In the genomic region with DNA sequence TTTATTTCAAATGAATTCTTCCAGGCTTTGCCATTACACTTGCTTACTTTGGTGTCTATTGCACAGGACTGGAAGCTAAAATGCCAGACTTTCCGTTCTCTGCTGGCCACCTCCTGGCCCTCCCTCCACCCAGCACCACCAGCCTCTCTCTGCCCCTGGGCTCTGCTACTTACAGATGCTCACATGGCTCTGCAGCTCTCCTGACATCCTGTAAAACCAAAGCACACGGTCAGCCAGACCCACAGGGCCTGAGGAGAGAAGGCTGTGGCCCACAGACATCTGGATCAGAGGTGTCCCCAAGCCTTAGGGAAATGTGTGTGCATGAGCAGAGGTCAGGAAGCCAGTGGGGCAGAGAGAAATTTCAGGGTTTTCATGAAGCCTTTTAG, we compare ENCODE assay signal across 20 cellular contexts. TPM values are rescaled to one million over a fixed set of nuclear protein-coding genes. Genes with fewer than 3 reads are reported as not detected.
DNase-seq lines count a peak whose midpoint lies in the region; ATAC-seq and TF ChIP-seq lines count a peak whose summit lies in the region.
"Had no signal": no experiment of that assay in that cellular context is flagged by ENCODE, and none has a peak within 500 bp of the region (broad histone marks: within the 10 kb centered on the region; RNA-seq: fewer than 3 reads in every experiment).

No MANE protein-coding gene starts in this region.

- POLR2A ChIA-PET in CD4-positive, alpha-beta T cell (lab: Charles Lee): interaction anchor here (0.8 to 2.8 kb wide), 9 partner anchors 10 to 106 kb away, joined by 3 to 17 read pairs (median 8); no protein-coding TSS in a partner anchor
- POLR2A ChIA-PET in activated CD4-positive, alpha-beta memory T cell treated with anti-CD3 and anti-CD28 coated beads, Interleukin-2, amount 10 ng/mL, durations not matched to agents 7 days and 5 days (lab: Charles Lee): interaction anchor here (1.4 kb wide), 1 partner anchor 11 kb away, joined by 4 read pairs; the partner anchor contains the start of gene KRT1

- H3K36me3 ChIP-seq in MG63: no peaks in the 10 kb centered on the region
- H3K36me3 ChIP-seq: brain microvascular endothelial cell, prostate gland, thoracic aorta, WERI-Rb-1 had no signal

- no peaks in the 10 kb centered on the region for H3K27me3 ChIP-seq in CD4-positive, alpha-beta T cell (ENCODE audit: control insufficient read depth, insufficient read depth, low read length)
- peaks cover 5% of the 10 kb centered on the region; the same call in 1 of the 2 replicates for H3K27me3 ChIP-seq in MG63

- H3K27me3 Mint-ChIP-seq in CD4-positive, alpha-beta T cell: no peaks in the 10 kb centered on the region
- peaks cover 21% of the 10 kb centered on the region for H3K27me3 Mint-ChIP-seq in activated T-helper 17 cell treated with anti-CD3 and anti-CD28 coated beads, Interleukin-2, amount 50 U/mL, for 72 hours
- peaks cover 0 to 22% of the 10 kb centered on the region in 2 donors for H3K27me3 Mint-ChIP-seq in natural killer cell (ENCODE audit: low read depth in 2 of 2)
- peaks cover 56% of the 10 kb centered on the region for H3K27me3 Mint-ChIP-seq in activated CD4-positive, alpha-beta memory T cell treated with anti-CD3 and anti-CD28 coated beads, Interleukin-2, amount 10 ng/mL, durations not matched to agents 7 days and 5 days

- DNase-seq in NCI-H1417 (lab: John Stamatoyannopoulos, UW) (peak in 2 of 3 experiments; percentile 46 to 70), NCI-H1417 treated with DMSO at 0.1 percent for 48 hours (lab: John Stamatoyannopoulos, UW) (no peak), natural killer cell (no peak), MG63 (no peak), coronary artery (ENCODE audit: low spot score) (no peak)
- no peak for DNase-seq in CD4-positive, alpha-beta T cell
- no peak for DNase-seq in activated CD4-positive, alpha-beta memory T cell treated with anti-CD3 and anti-CD28 coated beads, Interleukin-2, amount 10 ng/mL, durations not matched to agents 7 days and 5 days
- DNase-seq: brain microvascular endothelial cell, left ventricle myocardium superior, NCI-H2171, small intestine, WERI-Rb-1 had no signal

- no peak for TF ChIP-seq CTCF in CD4-positive, alpha-beta T cell (IDR thresholded peaks at IDR 0.05)
- TF ChIP-seq CTCF in natural killer cell (IDR thresholded peaks at IDR 0.05) (no peak), coronary artery (IDR thresholded peaks at IDR 0.05) (no peak)

- intact Hi-C loops in CD4-positive, alpha-beta T cell (cut with DNase I, micrococcal nuclease): loop anchor here (2.0 to 5.0 kb wide), 4 partner anchors 47 to 79 kb away; no protein-coding TSS in a partner anchor
- intact Hi-C loops in natural killer cell (cut with micrococcal nuclease): no loop called here

- H3K4me3 ChIP-seq in MG63 (no peak overlapping the region), coronary artery (no peak overlapping the region)

- peak overlapping the region; percentile 87 for H3K27ac Mint-ChIP-seq in CD4-positive, alpha-beta T cell
- H3K27ac Mint-ChIP-seq in activated T-helper 17 cell treated with anti-CD3 and anti-CD28 coated beads, Interleukin-2, amount 50 U/mL, for 72 hours: peak overlapping the region; percentile 1
- H3K27ac Mint-ChIP-seq in natural killer cell: peak overlapping the region in 1 of 2 donors; percentile 63
- H3K27ac Mint-ChIP-seq in activated CD4-positive, alpha-beta memory T cell treated with anti-CD3 and anti-CD28 coated beads, Interleukin-2, amount 10 ng/mL, durations not matched to agents 7 days and 5 days: no peak overlapping the region

- peaks cover 61% of the 10 kb centered on the region for H3K4me1 Mint-ChIP-seq in CD4-positive, alpha-beta T cell (ENCODE audit: low read depth)
- H3K4me1 Mint-ChIP-seq in activated T-helper 17 cell treated with anti-CD3 and anti-CD28 coated beads, Interleukin-2, amount 50 U/mL, for 72 hours: peaks cover 16% of the 10 kb centered on the region
- H3K4me1 Mint-ChIP-seq in natural killer cell: peaks cover 39 to 53% of the 10 kb centered on the region in 2 donors
- H3K4me1 Mint-ChIP-seq in activated CD4-positive, alpha-beta memory T cell treated with anti-CD3 and anti-CD28 coated beads, Interleukin-2, amount 10 ng/mL, durations not matched to agents 7 days and 5 days: peaks cover 11% of the 10 kb centered on the region

- no peaks in the 10 kb centered on the region for H3K9me3 Mint-ChIP-seq in CD4-positive, alpha-beta T cell
- H3K9me3 Mint-ChIP-seq in activated T-helper 17 cell treated with anti-CD3 and anti-CD28 coated beads, Interleukin-2, amount 50 U/mL, for 72 hours: no peaks in the 10 kb centered on the region
- H3K9me3 Mint-ChIP-seq in natural killer cell: no peaks in the 10 kb centered on the region
- no peaks in the 10 kb centered on the region for H3K9me3 Mint-ChIP-seq in activated CD4-positive, alpha-beta memory T cell treated with anti-CD3 and anti-CD28 coated beads, Interleukin-2, amount 10 ng/mL, durations not matched to agents 7 days and 5 days

- H3K4me3 Mint-ChIP-seq in CD4-positive, alpha-beta T cell: peak overlapping the region; percentile 83
- H3K4me3 Mint-ChIP-seq in activated T-helper 17 cell treated with anti-CD3 and anti-CD28 coated beads, Interleukin-2, amount 50 U/mL, for 72 hours: peak overlapping the region; percentile 70
- H3K4me3 Mint-ChIP-seq in natural killer cell: peak overlapping the region; percentile 90
- H3K4me3 Mint-ChIP-seq in activated CD4-positive, alpha-beta memory T cell treated with anti-CD3 and anti-CD28 coated beads, Interleukin-2, amount 10 ng/mL, durations not matched to agents 7 days and 5 days: no peak overlapping the region

- no peaks in the 10 kb centered on the region for H3K36me3 Mint-ChIP-seq in CD4-positive, alpha-beta T cell (ENCODE audit: low read depth)
- H3K36me3 Mint-ChIP-seq in activated T-helper 17 cell treated with anti-CD3 and anti-CD28 coated beads, Interleukin-2, amount 50 U/mL, for 72 hours (ENCODE audit: low read depth): no peaks in the 10 kb centered on the region
- H3K36me3 Mint-ChIP-seq in natural killer cell: no peaks in the 10 kb centered on the region
- no peaks in the 10 kb centered on the region for H3K36me3 Mint-ChIP-seq in activated CD4-positive, alpha-beta memory T cell treated with anti-CD3 and anti-CD28 coated beads, Interleukin-2, amount 10 ng/mL, durations not matched to agents 7 days and 5 days (ENCODE audit: low read depth)

- H3K27ac ChIP-seq in CD4-positive, alpha-beta T cell (ENCODE audit: low read depth, low read length): no peak overlapping the region
- no peak overlapping the region for H3K27ac ChIP-seq in coronary artery
- H3K27ac ChIP-seq: 22Rv1, brain microvascular endothelial cell, KMS-11, prostate gland, thoracic aorta, WERI-Rb-1 had no signal

- CTCF ChIA-PET in CD4-positive, alpha-beta T cell (lab: Charles Lee): interaction anchor here (1.6 kb wide), 1 partner anchor 106 kb away, joined by 4 read pairs; no protein-coding TSS in a partner anchor
- CTCF ChIA-PET in activated CD4-positive, alpha-beta memory T cell treated with anti-CD3 and anti-CD28 coated beads, Interleukin-2, amount 10 ng/mL, durations not matched to agents 7 days and 5 days (lab: Charles Lee): interaction anchor here (1.1 kb wide), 1 partner anchor 11 kb away, joined by 4 read pairs; the partner anchor contains the start of gene KRT1

- no peaks in the 10 kb centered on the region for H3K9me3 ChIP-seq in CD4-positive, alpha-beta T cell (ENCODE audit: control insufficient read depth, low read length)
- H3K9me3 ChIP-seq in MG63: no peaks in the 10 kb centered on the region
- H3K9me3 ChIP-seq: prostate gland, thoracic aorta had no signal

- no peak for ATAC-seq in CD4-positive, alpha-beta T cell (ENCODE audit: poor library complexity)
- ATAC-seq in activated T-helper 17 cell treated with anti-CD3 and anti-CD28 coated beads, Interleukin-2, amount 50 U/mL, for 72 hours (replicated peaks): no peak
- ATAC-seq in natural killer cell: no peak

RNA-seq across cellular contexts. Expression of gene KRT1, which starts 11.6 kb away (rescaled TPM):
- total RNA-seq in CD4-positive, alpha-beta T cell: 1 to 10 TPM; 3.9 to 4.0 TPM
- total RNA-seq in activated T-helper 17 cell treated with anti-CD3 and anti-CD28 coated beads, Interleukin-2, amount 50 U/mL, for 72 hours: not detected
- 1 to 10 TPM in 1 of 3 donors, under 1 TPM in 1, not detected in 1; 0.27 to 1.8 TPM for total RNA-seq in natural killer cell
- total RNA-seq in activated CD4-positive, alpha-beta memory T cell treated with anti-CD3 and anti-CD28 coated beads, Interleukin-2, amount 10 ng/mL, durations not matched to agents 7 days and 5 days: under 1 TPM; 0.13 to 0.30 TPM
- total RNA-seq in MG63 (2014; rRNA removed; shearing (Covaris generic); ENCODE audit: low replicate concordance): not detected in 2 replicates
- total RNA-seq: activated CD8-positive, alpha-beta memory T cell treated with anti-CD3 and anti-CD28 coated beads for 36 hours; dermis blood vessel endothelial cell; RPMI7951 had no signal

RNA-seq across cellular contexts. Expression of gene KRT77, which starts 11.6 kb away (rescaled TPM):
- total RNA-seq in CD4-positive, alpha-beta T cell: under 1 TPM; 0.11 to 0.20 TPM
- not detected for total RNA-seq in activated T-helper 17 cell treated with anti-CD3 and anti-CD28 coated beads, Interleukin-2, amount 50 U/mL, for 72 hours
- total RNA-seq in natural killer cell: not detected
- not detected for total RNA-seq in activated CD4-positive, alpha-beta memory T cell treated with anti-CD3 and anti-CD28 coated beads, Interleukin-2, amount 10 ng/mL, durations not matched to agents 7 days and 5 days
- not detected in 2 replicates for total RNA-seq in MG63 (2014; rRNA removed; shearing (Covaris generic); ENCODE audit: low replicate concordance)
- total RNA-seq: activated CD8-positive, alpha-beta memory T cell treated with anti-CD3 and anti-CD28 coated beads for 36 hours; dermis blood vessel endothelial cell; left ventricle myocardium superior; RPMI7951 had no signal

RNA-seq across cellular contexts. Expression of gene KRT2, which starts 39.7 kb away (rescaled TPM):
- 1 to 10 TPM; 1.7 to 2.1 TPM for total RNA-seq in CD4-positive, alpha-beta T cell
- total RNA-seq in activated T-helper 17 cell treated with anti-CD3 and anti-CD28 coated beads, Interleukin-2, amount 50 U/mL, for 72 hours: not detected
- total RNA-seq in natural killer cell: 1 to 10 TPM in 1 of 3 donors, under 1 TPM in 2; 0.63 to 1.4 (median 0.66) TPM
- total RNA-seq in activated CD4-positive, alpha-beta memory T cell treated with anti-CD3 and anti-CD28 coated beads, Interleukin-2, amount 10 ng/mL, durations not matched to agents 7 days and 5 days: not detected
- total RNA-seq in MG63 (2014; rRNA removed; shearing (Covaris generic); ENCODE audit: low replicate concordance): not detected in 2 replicates
- total RNA-seq: activated CD8-positive, alpha-beta memory T cell treated with anti-CD3 and anti-CD28 coated beads for 36 hours; dermis blood vessel endothelial cell; left ventricle myocardium superior; RPMI7951 had no signal

Comparison
In these comparisons a context has a peak if more than half of its experiments do, and no peak if none do; other contexts are left out.
1. DNase-seq: peak in NCI-H1417 (2 of 3); none in NCI-H1417 treated with DMSO at 0.1 percent for 48 hours (single experiment), CD4-positive, alpha-beta T cell (0 of 10), natural killer cell (single experiment), activated CD4-positive, alpha-beta memory T cell treated with anti-CD3 and anti-CD28 coated beads, Interleukin-2, amount 10 ng/mL, durations not matched to agents 7 days and 5 days (single experiment), MG63 (single experiment) and coronary artery (single experiment).